ENCODE assay signal across 29 cellular contexts in the genomic region with DNA sequence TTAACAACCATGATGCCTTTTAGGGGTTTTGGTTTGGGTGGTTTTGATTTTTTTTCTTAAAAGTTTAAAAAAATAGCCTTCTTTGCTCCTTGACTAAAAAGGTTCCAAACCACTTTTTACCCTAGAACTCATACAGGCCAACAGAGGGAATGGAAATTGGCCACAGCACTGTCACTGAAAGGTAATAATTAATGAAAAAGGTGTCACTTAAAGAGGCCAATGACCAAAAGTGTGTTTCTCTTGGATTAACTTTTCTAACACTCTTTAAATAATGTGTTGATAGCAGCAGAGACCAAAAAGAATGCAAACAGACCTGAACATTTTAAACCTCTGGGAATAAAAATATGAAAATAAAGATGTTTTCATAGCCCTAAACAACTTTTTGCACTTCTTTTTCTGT.
DNase-seq lines count a peak whose midpoint lies in the region; ATAC-seq, FAIRE-seq and TF ChIP-seq lines count a peak whose summit lies in the region.
"Had no signal": no experiment of that assay in that cellular context is flagged by ENCODE, and none has a peak within 500 bp of the region (broad histone marks: within the 10 kb centered on the region; RNA-seq: fewer than 3 reads in every experiment).

No MANE protein-coding gene starts in this region.

- no peak overlapping the region for H2AFZ ChIP-seq in HepG2 (ENCODE audit: low read length)
- no peak overlapping the region for H2AFZ ChIP-seq in smooth muscle cell (ENCODE audit: low read depth)

- H3K27me3 ChIP-seq in body of pancreas (no peaks in the 10 kb centered on the region), HepG2 (ENCODE audit: control insufficient read depth in 1 of 2, insufficient read depth in 2 of 2, low read length in 2 of 2) (no peaks in the 10 kb centered on the region), smooth muscle cell (ENCODE audit: low read depth) (no peaks in the 10 kb centered on the region)
- H3K27me3 ChIP-seq: BLaER1 treated with 17β-estradiol and CSF1 and Interleukin-3, amounts not matched to agents 10 nM and 100 nM; SJSA1 had no signal

- intact Hi-C loops in body of pancreas (cut with DNase I), result no loop called here
- intact Hi-C loops in HepG2 (cut with micrococcal nuclease; ENCODE audit: unreplicated experiment), result loop anchor here (1.0 kb wide), 1 partner anchor 10 kb away; no protein-coding TSS in a partner anchor

- no peaks in the 10 kb centered on the region for H4K20me1 ChIP-seq in HepG2 (ENCODE audit: insufficient read depth, low read length)
- H4K20me1 ChIP-seq in smooth muscle cell (ENCODE audit: low read depth), result no peaks in the 10 kb centered on the region
- H4K20me1 ChIP-seq: BLaER1 treated with 17β-estradiol and CSF1 and Interleukin-3, amounts not matched to agents 10 nM and 100 nM had no signal

- in situ Hi-C loops in HepG2 (cut with HindIII; ENCODE audit: extremely low pct_ligation_motif_present, low pct_unique_long_range_greater_than_20kb), result no loop called here

- H3K4me1 ChIP-seq in body of pancreas (peaks cover 29% of the 10 kb centered on the region), HepG2 (ENCODE audit: insufficient read depth, low read length) (peaks cover 79% of the 10 kb centered on the region), smooth muscle cell (ENCODE audit: low read depth) (peaks cover 29% of the 10 kb centered on the region)

- peak overlapping the region in 3 of 4 donors; percentile 27 to 68 (median 56) for H3K27ac ChIP-seq in body of pancreas
- peak overlapping the region; percentile 86 for H3K27ac ChIP-seq in HepG2 (ENCODE audit: extremely low read length, insufficient read depth, low read length)
- no peak overlapping the region for H3K27ac ChIP-seq in smooth muscle cell (ENCODE audit: low read depth)
- H3K27ac ChIP-seq: 22Rv1; BLaER1 treated with 17β-estradiol and CSF1 and Interleukin-3, amounts not matched to agents 10 nM and 100 nM; SJSA1 had no signal

- no peaks in the 10 kb centered on the region for H3F3A ChIP-seq in smooth muscle cell (ENCODE audit: low read depth)

- ATAC-seq in body of pancreas, result peak; percentile 67
- ATAC-seq in HepG2, result peak; percentile 48
- no peak for ATAC-seq in HG02759 (IDR thresholded peaks at IDR 0.05; ENCODE audit: unreplicated experiment)
- no peak for ATAC-seq in HG02973 (IDR thresholded peaks at IDR 0.05; ENCODE audit: unreplicated experiment)
- ATAC-seq: Right ventricle myocardium inferior had no signal

- TF ChIP-seq POLR2A in body of pancreas (IDR thresholded peaks at IDR 0.05) (no peak), HepG2 (IDR thresholded peaks at IDR 0.05; ENCODE audit: insufficient read depth in 1 of 2, low read depth in 2 of 2, low read length in 2 of 2) (no peak)

- no peak overlapping the region for H3K4me3 ChIP-seq in body of pancreas
- H3K4me3 ChIP-seq in HepG2 (replicated peaks in 1 of 3; ENCODE audit: insufficient read depth in 1 of 3, low read depth in 2 of 3, low read length in 3 of 3), result no peak overlapping the region; a peak in 1 of 6 replicates
- H3K4me3 ChIP-seq in smooth muscle cell, result no peak overlapping the region
- H3K4me3 ChIP-seq: BLaER1 treated with 17β-estradiol and CSF1 and Interleukin-3, amounts not matched to agents 10 nM and 100 nM; SJSA1 had no signal

- no peak for FAIRE-seq in HepG2 (lab: Jason Lieb, UNC)
- FAIRE-seq: GM18507, RCC 7860 had no signal

- DNase-seq in DMS53 (lab: John Stamatoyannopoulos, UW), result peak; percentile 11
- DNase-seq in DMS53 treated with DMSO at 0.1 percent for 48 hours (lab: John Stamatoyannopoulos, UW; ENCODE audit: unreplicated experiment), result no peak
- no peak for DNase-seq in body of pancreas
- DNase-seq in HepG2 (ENCODE audit: low spot score), result no peak
- no peak for DNase-seq in smooth muscle cell (lab: John Stamatoyannopoulos, UW; ENCODE audit: unreplicated experiment)
- no peak for DNase-seq in HUDEP-2 (lab: John Stamatoyannopoulos, UW; ENCODE audit: unreplicated experiment in 76 of 76)
- DNase-seq: ACHN; CD4-positive, alpha-beta memory T cell; DMS153; GDM1; GOT3; HCEC 1CT; KBM-7; MM.1S; NCI-H1092; NCI-H1436; NCI-H2029; NCI-H226; NCI-H510A treated with DMSO at 0.1 percent for 48 hours; NCI-H774; T-helper 1 cell had no signal

- H3K9me3 ChIP-seq in body of pancreas (no peaks in the 10 kb centered on the region), HepG2 (ENCODE audit: low read length) (no peaks in the 10 kb centered on the region), smooth muscle cell (replicated peaks; ENCODE audit: low read depth) (no peaks in the 10 kb centered on the region)
- H3K9me3 ChIP-seq: BLaER1 treated with 17β-estradiol and CSF1 and Interleukin-3, amounts not matched to agents 10 nM and 100 nM; SJSA1 had no signal

- H3K36me3 ChIP-seq in body of pancreas (replicated peaks in 1 of 2; ENCODE audit: insufficient read depth in 1 of 2, low read depth in 2 of 2) (no peaks in the 10 kb centered on the region), HepG2 (replicated peaks in 1 of 2; ENCODE audit: control insufficient read depth in 1 of 2, insufficient read depth in 2 of 2, low read length in 2 of 2) (no peaks in the 10 kb centered on the region), smooth muscle cell (ENCODE audit: low read depth) (no peaks in the 10 kb centered on the region)
- H3K36me3 ChIP-seq: SJSA1 had no signal

- peak overlapping the region; percentile 67 for H3K9ac ChIP-seq in HepG2 (ENCODE audit: insufficient read depth, low read depth, low read length)
- H3K9ac ChIP-seq in smooth muscle cell (ENCODE audit: low read depth), result no peak overlapping the region
- H3K9ac ChIP-seq: BLaER1 treated with 17β-estradiol and CSF1 and Interleukin-3, amounts not matched to agents 10 nM and 100 nM had no signal

- CTCF ChIA-PET in HepG2 (lab: Yijun Ruan, JAX; ENCODE audit: low intra/inter-chr PET ratio, low total read pairs), result no interaction called here

- POLR2A ChIA-PET in HepG2 (lab: Yijun Ruan, JAX), result interaction anchor here (0.7 to 2.3 kb wide), 10 partner anchors 9 to 221 kb away, joined by 3 to 31 read pairs (median 8); partner anchors contain the start of gene TCF7L2

- H3K4me2 ChIP-seq in HepG2 (ENCODE audit: low read depth, low read length) (peak overlapping the region; percentile 52), smooth muscle cell (no peak overlapping the region)
- H3K4me2 ChIP-seq: BLaER1 treated with 17β-estradiol and CSF1 and Interleukin-3, amounts not matched to agents 10 nM and 100 nM had no signal

- TF ChIP-seq RAD21 in HepG2 (CRISPR knock-in tag; IDR thresholded peaks at IDR 0.05), result no peak

- BruUV-seq in HepG2 (replicated peaks; lab: Mats Ljungman, UMichigan), result no TSS peak

- H3K79me2 ChIP-seq in HepG2 (ENCODE audit: insufficient read depth, low read length), result no peaks in the 10 kb centered on the region
- H3K79me2 ChIP-seq in smooth muscle cell (ENCODE audit: low read depth), result no peaks in the 10 kb centered on the region

- peak in 1 of 7 experiments; percentile 6 for TF ChIP-seq CTCF in body of pancreas (IDR thresholded peaks at IDR 0.05)
- TF ChIP-seq CTCF in HepG2 (CRISPR knock-in tag; IDR thresholded peaks at IDR 0.05), result no peak
- TF ChIP-seq CTCF in smooth muscle cell (IDR thresholded peaks at IDR 0.05; ENCODE audit: borderline replicate concordance, insufficient read depth, poor library complexity, severe bottlenecking), result no peak

- TF ChIP-seq EP300 in HepG2 (IDR thresholded peaks at IDR 0.05; ENCODE audit: low read depth in 2 of 2, low read length in 2 of 2), result no peak
- no peak for TF ChIP-seq EP300 in HepG2 (CRISPR knock-in tag; IDR thresholded peaks at IDR 0.05; ENCODE audit: borderline replicate concordance)

TF ChIP-seq in HepG2, 621 proteins besides CTCF, POLR2A, EP300 and RAD21:
- TF ChIP-seq HDAC2 (CRISPR knock-in tag; IDR thresholded peaks at IDR 0.05) (no peak), HNF1A (IDR thresholded peaks at IDR 0.05; ENCODE audit: low read depth) (peak; percentile 75), HNF1A (CRISPR knock-in tag; IDR thresholded peaks at IDR 0.05; ENCODE audit: borderline replicate concordance) (no peak), FOXP1 (IDR thresholded peaks at IDR 0.05) (no peak), FOXP1 (CRISPR knock-in tag; IDR thresholded peaks at IDR 0.05) (peak; percentile 50; the same call in 1 of the 2 replicates)
TF ChIP-seq in HepG2: peak in this region for 2.

Comparison
In these comparisons a context has a peak if more than half of its experiments do, and no peak if none do; other contexts are left out.
1. ATAC-seq: peak in body of pancreas (single experiment) and HepG2 (single experiment); none in HG02759 (single experiment) and HG02973 (single experiment).